13 cellular contexts compared by ENCODE assay signal in the genomic region with DNA sequence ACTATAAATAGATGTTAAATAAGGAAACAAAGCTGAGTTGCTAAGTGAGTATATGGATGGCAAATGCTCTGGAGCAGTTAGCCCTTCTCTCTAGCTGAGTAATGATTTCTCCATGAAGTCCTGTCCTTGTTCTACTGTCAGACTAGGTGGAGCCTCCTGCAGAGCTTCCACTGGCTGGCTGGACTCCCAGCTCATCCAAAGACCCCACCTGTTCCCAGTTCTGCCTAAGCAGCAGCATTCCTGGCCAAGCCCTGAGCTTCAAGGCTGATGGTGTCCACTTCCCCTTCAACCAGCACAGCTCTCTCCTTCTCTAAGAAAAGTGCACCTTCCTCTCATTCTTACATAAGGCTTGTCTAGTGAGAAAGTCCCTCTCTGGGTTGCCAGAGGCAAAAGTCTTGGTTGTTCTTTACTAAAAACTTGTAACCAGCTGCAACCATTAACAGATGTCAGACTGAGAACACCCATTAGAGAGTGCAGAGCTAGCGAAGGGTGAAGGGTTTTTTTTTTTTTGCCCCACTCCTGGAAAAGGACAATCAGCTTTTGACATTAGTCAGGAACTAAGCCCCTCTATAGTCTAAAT. TPM values are rescaled to one million over a fixed set of nuclear protein-coding genes. Genes with fewer than 3 reads are reported as not detected.
DNase-seq lines count a peak whose midpoint lies in the region; ATAC-seq and TF ChIP-seq lines count a peak whose summit lies in the region.
"Had no signal": no experiment of that assay in that cellular context is flagged by ENCODE, and none has a peak within 500 bp of the region (broad histone marks: within the 10 kb centered on the region; RNA-seq: fewer than 3 reads in every experiment).

No MANE protein-coding gene starts in this region.

- no peaks in the 10 kb centered on the region for H3K27me3 Mint-ChIP-seq in activated T-cell treated with anti-CD3 and anti-CD28 coated beads, Interleukin-2, amount 50 U/mL, for 72 hours (ENCODE audit: low read depth)
- H3K27me3 Mint-ChIP-seq in activated T-cell treated with anti-CD3 and anti-CD28 coated beads, Interleukin-2, amount 50 U/mL, for 4 hours (ENCODE audit: low read depth), result no peaks in the 10 kb centered on the region

- ATAC-seq in activated T-cell treated with anti-CD3 and anti-CD28 coated beads, Interleukin-2, amount 50 U/mL, for 72 hours (replicated peaks in 1 of 2), result no peak
- no peak for ATAC-seq in activated T-cell treated with anti-CD3 and anti-CD28 coated beads, Interleukin-2, amount 50 U/mL, for 4 hours
- ATAC-seq in GM21786 (IDR thresholded peaks at IDR 0.05; ENCODE audit: unreplicated experiment) (peak; percentile 58), HG03521 (IDR thresholded peaks at IDR 0.05; ENCODE audit: unreplicated experiment) (peak; percentile 41), upper lobe of left lung (ENCODE audit: low FRiP score in 2 of 2) (no peak)

- H3K4me1 ChIP-seq in smooth muscle cell (ENCODE audit: low read depth) (peaks cover 6% of the 10 kb centered on the region), upper lobe of left lung (no peaks in the 10 kb centered on the region)
- H3K4me1 ChIP-seq: BE2C had no signal

- H3K4me3 ChIP-seq in smooth muscle cell (no peak overlapping the region), upper lobe of left lung (no peak overlapping the region)

- H3K9me3 ChIP-seq in smooth muscle cell (replicated peaks; ENCODE audit: low read depth), result no peaks in the 10 kb centered on the region
- no peaks in the 10 kb centered on the region for H3K9me3 ChIP-seq in upper lobe of left lung
- H3K9me3 ChIP-seq: BE2C had no signal

- no peak for TF ChIP-seq POLR2A in upper lobe of left lung (IDR thresholded peaks at IDR 0.05)

- no peak for DNase-seq in activated T-cell treated with anti-CD3 and anti-CD28 coated beads, Interleukin-2, amount 50 U/mL, for 72 hours
- DNase-seq in activated T-cell treated with anti-CD3 and anti-CD28 coated beads, Interleukin-2, amount 50 U/mL, for 4 hours, result no peak
- no peak for DNase-seq in smooth muscle cell (lab: John Stamatoyannopoulos, UW; ENCODE audit: unreplicated experiment)
- no peak for DNase-seq in islet precursor cell
- DNase-seq in stimulated activated CD4-positive, alpha-beta T cell treated with anti-CD3 and anti-CD28 coated beads, Interleukin-4, amount 100 ng/mL, for 1 hour, result no peak
- DNase-seq in upper lobe of left lung, result no peak
- DNase-seq: activated gamma-delta T cell treated with Interleukin-2 at 50 U/mL for 16 hours; BE2C; GOT3; NCI-H1417 treated with DMSO at 0.1 percent for 48 hours; stimulated activated CD4-positive, alpha-beta T cell treated with anti-CD3 and anti-CD28 coated beads, Interleukin-1b, Interleukin-23, amount 100 ng/mL, for 48 hours had no signal

- TF ChIP-seq CTCF in smooth muscle cell (IDR thresholded peaks at IDR 0.05; ENCODE audit: borderline replicate concordance, insufficient read depth, poor library complexity, severe bottlenecking), result no peak
- no peak for TF ChIP-seq CTCF in upper lobe of left lung (IDR thresholded peaks at IDR 0.05)

- H3K79me2 ChIP-seq in smooth muscle cell (ENCODE audit: low read depth), result no peaks in the 10 kb centered on the region

- H4K20me1 ChIP-seq in smooth muscle cell (ENCODE audit: low read depth), result no peaks in the 10 kb centered on the region

- H3K4me1 Mint-ChIP-seq in activated T-cell treated with anti-CD3 and anti-CD28 coated beads, Interleukin-2, amount 50 U/mL, for 72 hours (ENCODE audit: low read depth), result peaks cover 68% of the 10 kb centered on the region
- peaks cover 56% of the 10 kb centered on the region for H3K4me1 Mint-ChIP-seq in activated T-cell treated with anti-CD3 and anti-CD28 coated beads, Interleukin-2, amount 50 U/mL, for 4 hours (ENCODE audit: low read depth)

- H3K36me3 ChIP-seq in smooth muscle cell (ENCODE audit: low read depth) (no peaks in the 10 kb centered on the region), upper lobe of left lung (no peaks in the 10 kb centered on the region)
- H3K36me3 ChIP-seq: BE2C had no signal

- 78% methylated on average over 1 of the region's 1 CpG for WGBS in smooth muscle cell (ENCODE audit: low lambda C conversion rate)
- 88 to 100% methylated on average over 1 of the region's 1 CpG for WGBS in upper lobe of left lung, 2 donors

- no peak for TF ChIP-seq EP300 in upper lobe of left lung (IDR thresholded peaks at IDR 0.05)

- no peaks in the 10 kb centered on the region for H3K27me3 ChIP-seq in smooth muscle cell (ENCODE audit: low read depth)
- no peaks in the 10 kb centered on the region for H3K27me3 ChIP-seq in upper lobe of left lung
- H3K27me3 ChIP-seq: BE2C had no signal

- peak overlapping the region in 1 of 2 donors; percentile 33 for H3K4me3 Mint-ChIP-seq in activated T-cell treated with anti-CD3 and anti-CD28 coated beads, Interleukin-2, amount 50 U/mL, for 72 hours
- H3K4me3 Mint-ChIP-seq in activated T-cell treated with anti-CD3 and anti-CD28 coated beads, Interleukin-2, amount 50 U/mL, for 4 hours, result no peak overlapping the region

- no peak overlapping the region for H2AFZ ChIP-seq in smooth muscle cell (ENCODE audit: low read depth)

- peaks cover 2% of the 10 kb centered on the region in 2 donors for H3K36me3 Mint-ChIP-seq in activated T-cell treated with anti-CD3 and anti-CD28 coated beads, Interleukin-2, amount 50 U/mL, for 72 hours (ENCODE audit: insufficient read depth in 2 of 2)
- no peaks in the 10 kb centered on the region for H3K36me3 Mint-ChIP-seq in activated T-cell treated with anti-CD3 and anti-CD28 coated beads, Interleukin-2, amount 50 U/mL, for 4 hours (ENCODE audit: insufficient read depth)

- H3K4me2 ChIP-seq in smooth muscle cell, result peak overlapping the region; percentile 19

- H3K27ac Mint-ChIP-seq in activated T-cell treated with anti-CD3 and anti-CD28 coated beads, Interleukin-2, amount 50 U/mL, for 72 hours, result peak overlapping the region; percentile 43

- H3K9ac ChIP-seq in smooth muscle cell (ENCODE audit: low read depth), result no peak overlapping the region

- H3K9me3 Mint-ChIP-seq in activated T-cell treated with anti-CD3 and anti-CD28 coated beads, Interleukin-2, amount 50 U/mL, for 72 hours, result peaks cover 3 to 4% of the 10 kb centered on the region in 2 donors
- no peaks in the 10 kb centered on the region for H3K9me3 Mint-ChIP-seq in activated T-cell treated with anti-CD3 and anti-CD28 coated beads, Interleukin-2, amount 50 U/mL, for 4 hours

- H3F3A ChIP-seq in smooth muscle cell (ENCODE audit: low read depth), result peaks cover 6% of the 10 kb centered on the region

- H3K27ac ChIP-seq in smooth muscle cell (ENCODE audit: low read depth) (no peak overlapping the region), upper lobe of left lung (no peak overlapping the region)

RNA-seq across cellular contexts. Expression of a gene that starts 58.9 kb away (rescaled TPM):
- 100 to 1,000 TPM; 221 to 338 TPM for total RNA-seq in activated T-cell treated with anti-CD3 and anti-CD28 coated beads, Interleukin-2, amount 50 U/mL, for 72 hours
- total RNA-seq in activated T-cell treated with anti-CD3 and anti-CD28 coated beads, Interleukin-2, amount 50 U/mL, for 4 hours, result 10 to 100 TPM; 17.6 to 28.5 (median 24.0) TPM
- total RNA-seq in smooth muscle cell, result 3.7 and 4.0 TPM in 2 replicates
- polyA plus RNA-seq in smooth muscle cell, result 2.1 and 2.8 TPM in 2 replicates
- 10 to 100 TPM; 27.3 to 71.2 (median 56.6) TPM for total RNA-seq in upper lobe of left lung

Comparison
In these comparisons a context has a peak if more than half of its experiments do, and no peak if none do; other contexts are left out.
1. ATAC-seq: peak in GM21786 (single experiment) and HG03521 (single experiment); none in activated T-cell treated with anti-CD3 and anti-CD28 coated beads, Interleukin-2, amount 50 U/mL, for 72 hours (0 of 2), activated T-cell treated with anti-CD3 and anti-CD28 coated beads, Interleukin-2, amount 50 U/mL, for 4 hours (0 of 2) and upper lobe of left lung (0 of 2).